ENCODE assay signal across 8 cellular contexts in the genomic region with DNA sequence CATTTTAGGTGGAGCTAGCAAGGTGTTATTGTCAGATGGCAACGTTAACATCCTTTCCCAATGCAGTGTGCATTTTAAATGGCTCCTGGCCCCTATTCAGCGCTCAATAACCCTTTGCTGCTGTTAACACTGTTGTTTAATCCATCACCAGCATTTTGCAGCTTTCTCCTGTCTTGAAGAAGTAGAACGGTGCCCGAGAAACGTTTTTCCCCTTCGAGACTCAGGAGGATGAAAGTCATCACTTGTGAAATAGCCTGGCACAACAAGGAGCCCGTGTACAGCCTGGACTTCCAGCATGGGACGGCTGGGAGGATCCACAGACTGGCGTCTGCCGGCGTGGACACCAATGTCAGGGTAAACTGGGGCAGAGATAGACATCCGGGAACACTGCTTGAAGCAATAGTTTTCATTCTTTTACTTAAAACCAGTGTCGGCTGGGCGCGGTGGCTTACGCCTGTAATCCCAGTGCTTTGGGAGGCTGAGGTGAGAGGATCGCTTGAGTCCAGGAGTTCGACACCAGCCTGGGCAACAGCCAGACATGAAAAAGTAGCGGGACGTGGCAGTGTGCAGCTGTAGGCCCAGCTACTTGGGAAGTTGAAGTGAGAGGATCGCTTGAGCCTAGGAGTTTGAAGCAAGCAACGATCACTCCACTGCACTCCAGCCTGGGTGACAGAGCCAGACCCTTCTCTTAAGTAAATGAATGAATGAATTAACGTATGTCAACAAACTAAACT. TPM values are rescaled to one million over a fixed set of nuclear protein-coding genes. Genes with fewer than 3 reads are reported as not detected.
DNase-seq lines count a peak whose midpoint lies in the region; ATAC-seq, FAIRE-seq and TF ChIP-seq lines count a peak whose summit lies in the region.

No MANE protein-coding gene starts in this region.

- H3K36me3 ChIP-seq in HCT116 (ENCODE audit: control insufficient read depth in 1 of 2, insufficient read depth in 2 of 2, low read length in 2 of 2) (peaks cover 0 to 11% of the 10 kb centered on the region in 2 experiments; a peak in 1 of 4 replicates), astrocyte (ENCODE audit: insufficient read depth, low read length) (no peaks in the 10 kb centered on the region), right lobe of liver (no peaks in the 10 kb centered on the region)

- H3K4me1 Mint-ChIP-seq in astrocyte (ENCODE audit: low read depth, unreplicated experiment): peaks cover 5% of the 10 kb centered on the region

- H3K4me1 ChIP-seq in HCT116 (ENCODE audit: control insufficient read depth in 1 of 2, insufficient read depth in 2 of 2, low read length in 2 of 2) (peaks cover 20 to 25% of the 10 kb centered on the region in 2 experiments), astrocyte (ENCODE audit: insufficient read depth, low read length) (peaks cover 10% of the 10 kb centered on the region), right lobe of liver (no peaks in the 10 kb centered on the region)

- no peaks in the 10 kb centered on the region for H3K9me2 ChIP-seq in HCT116 (ENCODE audit: insufficient read depth)

- BruUV-seq in HCT116 (replicated peaks; lab: Mats Ljungman, UMichigan): TSS peak; percentile 42

- DNase-seq in AG20443 (ENCODE audit: low spot score) (peak; percentile 32), HCT116 (ENCODE audit: low read depth, low spot score) (no peak), astrocyte (ENCODE audit: low read depth) (no peak), right lobe of liver (no peak), urothelium cell line (ENCODE audit: low spot score) (peak; percentile 6), GM19238 (ENCODE audit: insufficient read length, low spot score) (no peak), foreskin melanocyte (no peak)

- H3K9me3 Mint-ChIP-seq in astrocyte (ENCODE audit: unreplicated experiment): no peaks in the 10 kb centered on the region

- H3K27me3 ChIP-seq in HCT116 (ENCODE audit: insufficient read depth, low read length) (no peaks in the 10 kb centered on the region), astrocyte (ENCODE audit: insufficient read depth, low read length) (no peaks in the 10 kb centered on the region), right lobe of liver (no peaks in the 10 kb centered on the region)

- no peak for TF ChIP-seq POLR2A in HCT116 (IDR thresholded peaks at IDR 0.05; ENCODE audit: borderline replicate concordance, extremely low read depth, insufficient read depth, insufficient read length)
- no peak for TF ChIP-seq POLR2A in right lobe of liver (IDR thresholded peaks at IDR 0.05)

- no peak for TF ChIP-seq RAD21 in HCT116 (IDR thresholded peaks at IDR 0.05; ENCODE audit: low read depth)

- H3K4me3 ChIP-seq in HCT116 (replicated peaks in 1 of 2; ENCODE audit: low read depth in 1 of 2, low read length in 2 of 2) (peak overlapping the region; percentile 78 to 83), astrocyte (ENCODE audit: insufficient read depth, low read depth, low read length) (peak overlapping the region; percentile 78), right lobe of liver (peak overlapping the region; percentile 55 to 66 (median 59))

- RAD21 ChIA-PET in HCT116 (lab: Charles Lee; ENCODE audit: low non-redundant PET in 1 of 2, low total read pairs in 2 of 2, uncharacterized antibody in 2 of 2, unreplicated experiment in 2 of 2): no interaction called here

- intact Hi-C loops in HCT116 (cut with micrococcal nuclease) (loop anchor here (5.0 kb wide), 1 partner anchor 229 kb away; a partner anchor contains a TSS), right lobe of liver (cut with DNase I) (no loop called here)

- POLR2A ChIA-PET in HCT116 (lab: Charles Lee): no interaction called here

- no peaks in the 10 kb centered on the region for H4K20me1 ChIP-seq in HCT116 (ENCODE audit: insufficient read depth)
- no peaks in the 10 kb centered on the region for H4K20me1 ChIP-seq in astrocyte (ENCODE audit: insufficient read depth, low read length)

- peaks cover 8% of the 10 kb centered on the region for H3K36me3 Mint-ChIP-seq in astrocyte (ENCODE audit: low read depth, unreplicated experiment)

- peak overlapping the region; percentile 82 for H3K4me3 Mint-ChIP-seq in astrocyte (ENCODE audit: unreplicated experiment)

- H3K9ac ChIP-seq in HCT116 (ENCODE audit: low read length) (peak overlapping the region; percentile 96), astrocyte (ENCODE audit: low read length) (peak overlapping the region; percentile 88)

- FAIRE-seq in astrocyte (lab: Jason Lieb, UNC): no peak
- FAIRE-seq in urothelium cell line (lab: Jason Lieb, UNC): no peak

- H2AFZ ChIP-seq in HCT116 (ENCODE audit: low read depth, low read length, poor library complexity, severe bottlenecking) (no peak overlapping the region), astrocyte (ENCODE audit: low read depth, low read length) (peak overlapping the region; percentile 67)

- peak overlapping the region; percentile 26 for H3K27ac Mint-ChIP-seq in astrocyte (ENCODE audit: unreplicated experiment)

- H3K27me3 Mint-ChIP-seq in astrocyte (ENCODE audit: low read depth, unreplicated experiment): no peaks in the 10 kb centered on the region

- TF ChIP-seq CTCF in HCT116 (IDR thresholded peaks at IDR 0.05 in 2 of 3, conservative IDR thresholded peaks at IDR 0.05 in 1 of 3; ENCODE audit: borderline replicate concordance in 1 of 3, insufficient read depth in 1 of 3, low read depth in 2 of 3, low read length in 2 of 3) (no peak), astrocyte (IDR thresholded peaks at IDR 0.05; ENCODE audit: insufficient read depth, low read depth, low read length) (no peak), right lobe of liver (IDR thresholded peaks at IDR 0.05) (no peak)

- H3K79me2 ChIP-seq in HCT116 (ENCODE audit: insufficient read depth, low read length): peaks cover 24% of the 10 kb centered on the region
- no peaks in the 10 kb centered on the region for H3K79me2 ChIP-seq in astrocyte (ENCODE audit: insufficient read depth, low read length)

- WGBS in right lobe of liver (ENCODE audit: insufficient coverage, low coverage, low lambda C conversion rate, missing lambda C conversion rate): 57% methylated on average over 11 of the region's 23 CpGs

- CTCF ChIA-PET in HCT116 (lab: Charles Lee): no interaction called here

- no peaks in the 10 kb centered on the region for H3K9me3 ChIP-seq in HCT116 (ENCODE audit: control insufficient read depth in 1 of 2, insufficient read depth in 1 of 2, low read depth in 1 of 2, low read length in 2 of 2)
- no peaks in the 10 kb centered on the region for H3K9me3 ChIP-seq in astrocyte (ENCODE audit: insufficient read depth, low read depth, low read length)
- H3K9me3 ChIP-seq in right lobe of liver: no peaks in the 10 kb centered on the region

- H3K27ac ChIP-seq in HCT116 (ENCODE audit: low read depth, low read length) (peak overlapping the region; percentile 61; the same call in 1 of the 2 replicates), astrocyte (ENCODE audit: low read depth, low read length) (no peak overlapping the region), right lobe of liver (no peak overlapping the region)

- H3K4me2 ChIP-seq in HCT116 (ENCODE audit: low read length) (peak overlapping the region; percentile 83), astrocyte (ENCODE audit: low read length) (peak overlapping the region; percentile 96)

- ATAC-seq in HCT116 (no peak), right lobe of liver (no peak), GM18858 (IDR thresholded peaks at IDR 0.05; ENCODE audit: unreplicated experiment) (no peak)

TF ChIP-seq in HCT116, 20 proteins besides CTCF, POLR2A, EP300 and RAD21:
- TF ChIP-seq, protein P1, sequence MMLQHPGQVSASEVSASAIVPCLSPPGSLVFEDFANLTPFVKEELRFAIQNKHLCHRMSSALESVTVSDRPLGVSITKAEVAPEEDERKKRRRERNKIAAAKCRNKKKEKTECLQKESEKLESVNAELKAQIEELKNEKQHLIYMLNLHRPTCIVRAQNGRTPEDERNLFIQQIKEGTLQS (IDR thresholded peaks at IDR 0.05): no peak

RNA-seq across cellular contexts. Expression of a gene that starts 0.9 kb away (rescaled TPM):
- total RNA-seq in HCT116 (2021; ENCODE audit: unreplicated experiment) (26.1 TPM), astrocyte (2.8 and 3.0 TPM in 2 replicates), right lobe of liver (1 to 10 TPM in 2 of 6 experiments, under 1 TPM in 4; 0.27 to 2.1 (median 0.72) TPM)
- polyA plus RNA-seq in HCT116 (2012): 5.8 and 10.2 TPM in 2 replicates

Comparison
In these comparisons a context has a peak if more than half of its experiments do, and no peak if none do; other contexts are left out.
1. DNase-seq: peak in AG20443 (single experiment) and urothelium cell line (single experiment); none in HCT116 (single experiment), astrocyte (single experiment), right lobe of liver (0 of 3), GM19238 (single experiment) and foreskin melanocyte (single experiment).
2. Peak in every context shown above with its lines, with median percentiles within 50 percentile points of each other: H3K4me3 ChIP-seq.